In the genomic region with DNA sequence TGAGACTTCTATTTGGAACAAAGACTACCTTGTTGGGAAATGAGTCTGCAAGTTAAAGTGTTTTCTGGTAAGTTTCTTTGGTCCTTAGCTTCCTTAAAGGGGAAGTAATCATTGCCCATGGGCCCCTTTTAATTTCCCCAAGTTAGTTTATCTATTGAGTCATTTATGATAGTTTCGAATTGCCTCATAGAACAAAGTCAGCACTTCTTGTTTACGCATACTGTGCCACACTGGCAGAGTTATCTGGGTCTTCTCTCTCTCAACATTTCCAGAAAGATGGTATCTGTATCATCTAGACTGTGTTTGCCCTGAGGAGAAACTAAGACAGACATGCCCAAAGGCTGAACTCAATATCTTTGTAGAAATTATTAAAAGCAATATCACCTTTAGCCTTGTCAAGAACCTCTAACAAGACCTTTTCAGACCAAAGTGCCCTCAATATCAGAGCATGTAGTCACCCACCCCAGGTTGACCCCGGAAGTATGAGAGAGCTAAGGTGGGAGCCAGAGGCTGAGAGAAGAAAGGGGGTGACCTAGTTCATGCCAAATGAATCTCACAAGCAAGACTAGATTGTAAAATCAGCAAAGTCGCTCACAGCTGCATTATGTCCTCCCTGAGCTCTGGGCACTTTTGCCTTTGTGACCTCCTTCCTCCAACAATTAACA, we compare ENCODE assay signal across 11 cellular contexts. TPM values are rescaled to one million over a fixed set of nuclear protein-coding genes. Genes with fewer than 3 reads are reported as not detected.
A peak's percentile ranks its signal among the peaks of the same experiment; 100 is the strongest.
DNase-seq lines count a peak whose midpoint lies in the region; ATAC-seq lines count a peak whose summit lies in the region.
"Had no signal": no experiment of that assay in that cellular context is flagged by ENCODE, and none has a peak within 500 bp of the region (broad histone marks: within the 10 kb centered on the region; RNA-seq: fewer than 3 reads in every experiment).

No MANE protein-coding gene starts in this region.

- DNase-seq in left lobe of liver (ENCODE audit: low spot score) (no peak), GM03348 (ENCODE audit: low spot score) (no peak), DMS79 treated with DMSO at 0.1 percent for 48 hours (lab: John Stamatoyannopoulos, UW) (no peak), HPDE6-E6E7 (ENCODE audit: extremely low spot score) (no peak), A172 (ENCODE audit: low spot score) (no peak)
- DNase-seq: NCI-H1048; stimulated activated CD4-positive, alpha-beta T cell treated with anti-CD3 and anti-CD28 coated beads, Interleukin-4, amount 100 ng/mL, for 24 hours had no signal

- peak; percentile 70 for ATAC-seq in GM18498 (IDR thresholded peaks at IDR 0.05; ENCODE audit: unreplicated experiment)
- ATAC-seq in GM21529 (IDR thresholded peaks at IDR 0.05; ENCODE audit: unreplicated experiment) = peak; percentile 63
- peak; percentile 73 for ATAC-seq in HG03565 (IDR thresholded peaks at IDR 0.05; ENCODE audit: unreplicated experiment)
- ATAC-seq in left lobe of liver = peak; percentile 63

RNA-seq across cellular contexts. Expression of gene GPR65, which starts 40.0 kb away (rescaled TPM):
- total RNA-seq in left lobe of liver = 0.78 TPM
- not detected in 2 replicates for total RNA-seq in A172 (2014; rRNA removed; shearing (Covaris generic))
- total RNA-seq: H1 had no signal

RNA-seq across cellular contexts. Expression of gene GALC, which starts 51.9 kb away (rescaled TPM):
- total RNA-seq in left lobe of liver = 7.6 TPM
- total RNA-seq in A172 (2014; rRNA removed; shearing (Covaris generic)) = not detected in 2 replicates
